2 cellular contexts compared by ENCODE assay signal in genomic region chr17:77002103-77003045, GRCh38.
TF ChIP-seq lines count a peak whose summit lies in the region.

No MANE protein-coding gene starts in this region.

TF ChIP-seq in A549, 52 proteins besides CTCF, POLR2A, EP300 and RAD21 (continued from another document and continues in another):
- TF ChIP-seq BCL3 (IDR thresholded peaks at IDR 0.05) (peak; percentile 98), CHD2 (IDR thresholded peaks at IDR 0.05; ENCODE audit: low read length, partially characterized antibody) (peak; percentile 18), KDM5A (IDR thresholded peaks at IDR 0.05) (no peak), REST (IDR thresholded peaks at IDR 0.05) (no peak), SMC3 (IDR thresholded peaks at IDR 0.05) (peak; percentile 38; the same call in 2 of the 3 replicates), GATA3 (IDR thresholded peaks at IDR 0.05; ENCODE audit: borderline replicate concordance) (peak; percentile 98), FOSL2 (IDR thresholded peaks at IDR 0.05) (peak; percentile 100), FOSL2 (CRISPR knock-in tag; IDR thresholded peaks at IDR 0.05) (peak; percentile 99), HEYL (CRISPR knock-in tag; IDR thresholded peaks at IDR 0.05) (no peak), ZC3H11A (IDR thresholded peaks at IDR 0.05) (no peak), HMGXB4 (CRISPR knock-in tag; IDR thresholded peaks at IDR 0.05; ENCODE audit: borderline replicate concordance) (no peak), HDAC2 (IDR thresholded peaks at IDR 0.05) (no peak), TFCP2L1 (CRISPR knock-in tag; IDR thresholded peaks at IDR 0.05) (peak; percentile 15; the same call in 1 of the 2 replicates), POLR2AphosphoS2 (conservative IDR thresholded peaks at IDR 0.05; ENCODE audit: low read length) (no peak), EHMT2 (IDR thresholded peaks at IDR 0.05; ENCODE audit: low read depth) (no peak), JUN (IDR thresholded peaks at IDR 0.05) (peak; percentile 100), NFE2L2 (conservative IDR thresholded peaks at IDR 0.05; ENCODE audit: low read length) (no peak), RCOR1 (IDR thresholded peaks at IDR 0.05; ENCODE audit: low read depth, low read length) (no peak), CEBPB (IDR thresholded peaks at IDR 0.05) (peak; percentile 66 to 89), NR3C1 (IDR thresholded peaks at IDR 0.05) (no peak), ELK1 (IDR thresholded peaks at IDR 0.05; ENCODE audit: low read depth, low read length) (no peak), ATOH8 (CRISPR knock-in tag; IDR thresholded peaks at IDR 0.05; ENCODE audit: low read depth) (no peak), MAFK (IDR thresholded peaks at IDR 0.05; ENCODE audit: partially characterized antibody) (peak; percentile 1), PHF8 (IDR thresholded peaks at IDR 0.05; ENCODE audit: borderline replicate concordance, low read depth) (no peak), JUNB (IDR thresholded peaks at IDR 0.05) (peak; percentile 100), HOXB13 (CRISPR knock-in tag; IDR thresholded peaks at IDR 0.05; ENCODE audit: low read depth) (no peak), HES2 (IDR thresholded peaks at IDR 0.05) (peak; percentile 62), RNF2 (IDR thresholded peaks at IDR 0.05; ENCODE audit: borderline replicate concordance, low read depth) (no peak), RFX5 (IDR thresholded peaks at IDR 0.05) (peak; percentile 92)

TF ChIP-seq in HCT116, 20 proteins besides CTCF, POLR2A, EP300 and RAD21 (continued from another document):
- TF ChIP-seq ZBTB33 (IDR thresholded peaks at IDR 0.05; ENCODE audit: extremely low read depth, insufficient replicate concordance, low read length) (no peak), REST (IDR thresholded peaks at IDR 0.05; ENCODE audit: low read depth) (no peak), CEBPB (IDR thresholded peaks at IDR 0.05; ENCODE audit: low read depth) (no peak), YY1 (IDR thresholded peaks at IDR 0.05; ENCODE audit: extremely low read depth, insufficient replicate concordance, low read depth, low read length) (peak; percentile 4), SRF (IDR thresholded peaks at IDR 0.05; ENCODE audit: low read depth) (no peak; the same call in 1 of the 2 replicates), JUND (IDR thresholded peaks at IDR 0.05) (peak; percentile 81), ZFX (IDR thresholded peaks at IDR 0.05) (no peak), FOSL1 (IDR thresholded peaks at IDR 0.05; ENCODE audit: low read depth) (peak; percentile 96)
TF ChIP-seq in HCT116: peak in this region for 6.
